1 cellular context compared by ENCODE assay signal in the genomic region with DNA sequence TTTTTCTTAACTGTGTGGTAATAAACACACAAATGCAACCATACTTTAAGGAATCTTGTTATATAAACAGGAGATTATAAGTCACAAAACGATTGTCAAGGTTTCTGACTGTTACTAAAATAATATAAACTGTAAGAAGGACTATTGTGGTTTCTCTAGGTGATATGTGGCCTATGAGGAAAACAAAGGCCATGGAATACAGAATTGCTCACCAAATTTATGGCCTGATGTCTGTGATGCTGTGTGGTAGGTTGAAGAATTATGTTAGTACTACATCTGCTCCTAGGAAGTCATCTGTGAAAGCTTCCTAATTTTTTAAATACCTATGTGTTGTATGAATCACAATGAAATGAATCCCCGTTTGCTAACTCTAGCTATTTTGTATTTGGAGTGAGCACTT.
TF ChIP-seq lines count a peak whose summit lies in the region.

No MANE protein-coding gene starts in this region.

TF ChIP-seq in HepG2, 621 proteins besides CTCF, POLR2A, EP300 and RAD21 (continued from another document):
- TF ChIP-seq, protein P1, sequence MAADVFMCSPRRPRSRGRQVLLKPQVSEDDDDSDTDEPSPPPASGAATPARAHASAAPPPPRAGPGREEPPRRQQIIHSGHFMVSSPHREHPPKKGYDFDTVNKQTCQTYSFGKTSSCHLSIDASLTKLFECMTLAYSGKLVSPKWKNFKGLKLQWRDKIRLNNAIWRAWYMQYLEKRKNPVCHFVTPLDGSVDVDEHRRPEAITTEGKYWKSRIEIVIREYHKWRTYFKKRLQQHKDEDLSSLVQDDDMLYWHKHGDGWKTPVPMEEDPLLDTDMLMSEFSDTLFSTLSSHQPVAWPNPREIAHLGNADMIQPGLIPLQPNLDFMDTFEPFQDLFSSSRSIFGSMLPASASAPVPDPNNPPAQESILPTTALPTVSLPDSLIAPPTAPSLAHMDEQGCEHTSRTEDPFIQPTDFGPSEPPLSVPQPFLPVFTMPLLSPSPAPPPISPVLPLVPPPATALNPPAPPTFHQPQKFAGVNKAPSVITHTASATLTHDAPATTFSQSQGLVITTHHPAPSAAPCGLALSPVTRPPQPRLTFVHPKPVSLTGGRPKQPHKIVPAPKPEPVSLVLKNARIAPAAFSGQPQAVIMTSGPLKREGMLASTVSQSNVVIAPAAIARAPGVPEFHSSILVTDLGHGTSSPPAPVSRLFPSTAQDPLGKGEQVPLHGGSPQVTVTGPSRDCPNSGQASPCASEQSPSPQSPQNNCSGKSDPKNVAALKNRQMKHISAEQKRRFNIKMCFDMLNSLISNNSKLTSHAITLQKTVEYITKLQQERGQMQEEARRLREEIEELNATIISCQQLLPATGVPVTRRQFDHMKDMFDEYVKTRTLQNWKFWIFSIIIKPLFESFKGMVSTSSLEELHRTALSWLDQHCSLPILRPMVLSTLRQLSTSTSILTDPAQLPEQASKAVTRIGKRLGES (CRISPR knock-in tag; IDR thresholded peaks at IDR 0.05; ENCODE audit: borderline replicate concordance): no peak
- TF ChIP-seq ZNF20 (CRISPR knock-in tag; IDR thresholded peaks at IDR 0.05): no peak
